Comparison of ENCODE assay signal across 24 cellular contexts in genomic region chr1:36345353-36345752, GRCh38.
"Had no signal": no experiment of that assay in that cellular context is flagged by ENCODE, and none has a peak within 500 bp of the region (broad histone marks: within the 10 kb centered on the region; RNA-seq: fewer than 3 reads in every experiment).

No MANE protein-coding gene starts in this region.

- H3K4me1 ChIP-seq: prostate gland, uterus had no signal

- ATAC-seq: heart left ventricle; left lobe of liver; mucosa of descending colon; natural killer cell treated with Interleukin-12 subunit alpha and Interleukin-12 subunit beta and Interleukin-15 and Interleukin-18, amount 100 ng/mL, for 72 hours; right cardiac atrium; stimulated activated naive CD8-positive, alpha-beta T cell treated with anti-CD3 and anti-CD28 coated beads, Interleukin-15, amount 100 ng/mL, for 72 hours; upper lobe of right lung had no signal

- H3K9me3 ChIP-seq: heart left ventricle, mucosa of descending colon, prostate gland, suprapubic skin, transverse colon, upper lobe of right lung, uterus had no signal

- H3K27ac Mint-ChIP-seq: memory B cell had no signal

- H3K27me3 ChIP-seq: dorsolateral prefrontal cortex, heart left ventricle, hepatocyte, suprapubic skin, transverse colon, upper lobe of right lung, uterus had no signal

- H3K9me3 Mint-ChIP-seq: memory B cell; naive B cell; natural killer cell treated with Interleukin-12 subunit alpha and Interleukin-12 subunit beta and Interleukin-15 and Interleukin-18, amount 100 ng/mL, for 72 hours; neural crest cell; stimulated activated naive CD8-positive, alpha-beta T cell treated with anti-CD3 and anti-CD28 coated beads, Interleukin-15, amount 100 ng/mL, for 72 hours had no signal

- H3K27ac ChIP-seq: dorsolateral prefrontal cortex, heart left ventricle, hepatocyte, prostate gland, skin epidermis, suprapubic skin, transverse colon, upper lobe of right lung, uterus had no signal

- H3K4me2 ChIP-seq: hepatocyte had no signal

- H3K4me3 ChIP-seq: dorsolateral prefrontal cortex, heart left ventricle, hepatocyte, lung, mucosa of descending colon, prostate gland, skin epidermis, suprapubic skin, transverse colon, upper lobe of right lung, uterus had no signal

- H3K4me3 Mint-ChIP-seq: memory B cell; naive B cell; natural killer cell treated with Interleukin-12 subunit alpha and Interleukin-12 subunit beta and Interleukin-15 and Interleukin-18, amount 100 ng/mL, for 72 hours; neural crest cell; stimulated activated naive CD8-positive, alpha-beta T cell treated with anti-CD3 and anti-CD28 coated beads, Interleukin-15, amount 100 ng/mL, for 72 hours had no signal

- H2AFZ ChIP-seq: hepatocyte had no signal

- H3K27me3 Mint-ChIP-seq: memory B cell; naive B cell; natural killer cell treated with Interleukin-12 subunit alpha and Interleukin-12 subunit beta and Interleukin-15 and Interleukin-18, amount 100 ng/mL, for 72 hours; stimulated activated naive CD8-positive, alpha-beta T cell treated with anti-CD3 and anti-CD28 coated beads, Interleukin-15, amount 100 ng/mL, for 72 hours had no signal

- DNase-seq: cortex of kidney; dorsolateral prefrontal cortex; effector CD4-positive, alpha-beta T cell; heart left ventricle; kidney; mucosa of descending colon; naive B cell; stimulated activated CD4-positive, alpha-beta T cell treated with anti-CD3 and anti-CD28 coated beads, Interleukin-15, amount 100 ng/mL, for 24 hours; stimulated activated CD4-positive, alpha-beta T cell treated with anti-CD3 and anti-CD28 coated beads, Interleukin-2, amount 100 ng/mL, for 48 hours; stimulated activated naive CD4-positive, alpha-beta T cell; stimulated activated naive CD8-positive, alpha-beta T cell treated with anti-CD3 and anti-CD28 coated beads, Interleukin-15, amount 100 ng/mL, for 72 hours; transverse colon; upper lobe of right lung; uterus had no signal

- H3K36me3 ChIP-seq: uterus had no signal
